In the genomic region with DNA sequence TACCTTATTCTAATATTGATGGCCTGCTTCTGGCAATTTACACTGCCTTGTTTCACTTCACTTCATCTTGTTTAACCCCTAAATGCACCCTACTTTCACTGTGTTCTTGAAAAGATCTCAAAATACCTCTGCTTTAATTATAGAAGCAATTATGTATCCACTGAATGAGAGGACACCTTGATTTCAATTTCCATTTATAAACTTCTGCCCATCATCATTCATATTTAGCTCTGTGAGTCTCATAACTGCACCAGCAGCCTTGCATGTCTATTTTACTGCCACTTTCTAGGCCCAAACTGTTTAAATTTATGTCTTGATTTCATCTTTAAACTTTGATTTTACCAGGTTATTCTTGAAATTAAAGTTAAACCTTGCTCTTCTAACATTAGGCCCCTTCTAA, we compare ENCODE assay signal across 11 cellular contexts. TPM values are rescaled to one million over a fixed set of nuclear protein-coding genes. Genes with fewer than 3 reads are reported as not detected.
A peak's percentile ranks its signal among the peaks of the same experiment; 100 is the strongest.
DNase-seq lines count a peak whose midpoint lies in the region; ATAC-seq and TF ChIP-seq lines count a peak whose summit lies in the region.
"Had no signal": no experiment of that assay in that cellular context is flagged by ENCODE, and none has a peak within 500 bp of the region (broad histone marks: within the 10 kb centered on the region; RNA-seq: fewer than 3 reads in every experiment).

No MANE protein-coding gene starts in this region.

- H3K4me2 ChIP-seq in MM.1S (ENCODE audit: low read depth, low read length): peak overlapping the region; percentile 52; the same call in 1 of the 2 replicates

- no peak for ATAC-seq in gastroesophageal sphincter

- no peaks in the 10 kb centered on the region for H3K79me2 ChIP-seq in MM.1S (ENCODE audit: low read length)

- H3K27ac Mint-ChIP-seq in Caco-2 (ENCODE audit: unreplicated experiment) (peak overlapping the region; percentile 72), nephron progenitor cell (peak overlapping the region; percentile 18)

- CTCF ChIA-PET in Caco-2 (lab: Charles Lee): interaction anchor here (1.1 kb wide), 1 partner anchor 24 kb away, joined by 3 read pairs; no protein-coding TSS in a partner anchor

- H3K9me3 ChIP-seq in Caco-2 (no peaks in the 10 kb centered on the region), MM.1S (replicated peaks; ENCODE audit: insufficient read depth, low read length) (no peaks in the 10 kb centered on the region), duodenal mucosa (ENCODE audit: control insufficient read depth in 1 of 2, low read length in 2 of 2) (no peaks in the 10 kb centered on the region), gastroesophageal sphincter (no peaks in the 10 kb centered on the region)
- H3K9me3 ChIP-seq: upper lobe of left lung had no signal

- no peaks in the 10 kb centered on the region for H3K9me2 ChIP-seq in MM.1S (replicated peaks; ENCODE audit: insufficient read depth, low read length)

- DNase-seq in Caco-2 (no peak), MM.1S (no peak), nephron progenitor cell (no peak), SKM-1 (lab: John Stamatoyannopoulos, UW; ENCODE audit: unreplicated experiment) (no peak), NCI-H128 (lab: John Stamatoyannopoulos, UW; ENCODE audit: unreplicated experiment) (no peak), HT-29 (ENCODE audit: low spot score) (no peak)

- H3K27me3 Mint-ChIP-seq in Caco-2 (ENCODE audit: insufficient read depth, unreplicated experiment) (no peaks in the 10 kb centered on the region), nephron progenitor cell (ENCODE audit: low read depth, poor library complexity) (no peaks in the 10 kb centered on the region)

- no peak for TF ChIP-seq POLR2A in gastroesophageal sphincter (IDR thresholded peaks at IDR 0.05)

- H3K9ac ChIP-seq in MM.1S (ENCODE audit: low read length) (no peak overlapping the region), duodenal mucosa (ENCODE audit: low read depth in 1 of 2, low read length in 2 of 2) (no peak overlapping the region)
- H3K9ac ChIP-seq: parathyroid adenoma had no signal

- H3K4me1 Mint-ChIP-seq in Caco-2 (ENCODE audit: low read depth, unreplicated experiment) (peaks cover 18% of the 10 kb centered on the region), nephron progenitor cell (peaks cover 22% of the 10 kb centered on the region)

- no peak for TF ChIP-seq EP300 in gastroesophageal sphincter (IDR thresholded peaks at IDR 0.05)

- H3K4me3 Mint-ChIP-seq in Caco-2 (ENCODE audit: unreplicated experiment) (peak overlapping the region; percentile 58), nephron progenitor cell (no peak overlapping the region)

- H3K4me1 ChIP-seq in Caco-2: peaks cover 25% of the 10 kb centered on the region
- peaks cover 15% of the 10 kb centered on the region for H3K4me1 ChIP-seq in MM.1S (ENCODE audit: low read length)
- peaks cover 15 to 26% of the 10 kb centered on the region in 2 donors for H3K4me1 ChIP-seq in duodenal mucosa (ENCODE audit: control insufficient read depth in 1 of 2, insufficient read depth in 2 of 2, low read length in 2 of 2)
- H3K4me1 ChIP-seq in gastroesophageal sphincter: peaks cover 0 to 18% (median 0%) of the 10 kb centered on the region in 3 donors

- intact Hi-C loops in Caco-2 (cut with micrococcal nuclease; ENCODE audit: unreplicated experiment): no loop called here

- no TSS peak for BruUV-seq in Caco-2 (replicated peaks; lab: Mats Ljungman, UMichigan)

- peak overlapping the region; percentile 38; the same call in 1 of the 2 replicates for H3K27ac ChIP-seq in MM.1S (ENCODE audit: low read length)
- no peak overlapping the region for H3K27ac ChIP-seq in duodenal mucosa (ENCODE audit: low read depth, low read length)
- peak overlapping the region in 1 of 4 donors; percentile 3 for H3K27ac ChIP-seq in gastroesophageal sphincter
- H3K27ac ChIP-seq: parathyroid adenoma, RWPE1 had no signal

- H2AFZ ChIP-seq in MM.1S (ENCODE audit: low read length): no peak overlapping the region
- H2AFZ ChIP-seq: parathyroid adenoma had no signal

- POLR2A ChIA-PET in Caco-2 (lab: Charles Lee): interaction anchor here (0.7 to 1.5 kb wide), 3 partner anchors 22 to 125 kb away, joined by 3 to 5 read pairs (median 4); a partner anchor contains a TSS

- H3K27me3 ChIP-seq in Caco-2 (replicated peaks; ENCODE audit: control insufficient read depth, insufficient read depth, low read length) (no peaks in the 10 kb centered on the region), MM.1S (replicated peaks; ENCODE audit: insufficient read depth, low read length) (no peaks in the 10 kb centered on the region), duodenal mucosa (ENCODE audit: control insufficient read depth in 1 of 2, insufficient read depth in 2 of 2, low read length in 2 of 2) (no peaks in the 10 kb centered on the region), gastroesophageal sphincter (no peaks in the 10 kb centered on the region)
- H3K27me3 ChIP-seq: upper lobe of left lung had no signal

- H3K9me3 Mint-ChIP-seq in Caco-2 (ENCODE audit: unreplicated experiment) (no peaks in the 10 kb centered on the region), nephron progenitor cell (no peaks in the 10 kb centered on the region)

- H3F3A ChIP-seq in MM.1S (ENCODE audit: insufficient read depth, low read length): peaks cover 14% of the 10 kb centered on the region; the same call in 1 of the 2 replicates

- H3K36me3 ChIP-seq in Caco-2 (ENCODE audit: control insufficient read depth, insufficient read depth, low read length): peaks cover 2% of the 10 kb centered on the region
- no peaks in the 10 kb centered on the region for H3K36me3 ChIP-seq in MM.1S (replicated peaks; ENCODE audit: insufficient read depth, low read length)
- H3K36me3 ChIP-seq in duodenal mucosa (ENCODE audit: control insufficient read depth in 1 of 2, insufficient read depth in 2 of 2, low read length in 2 of 2): peaks cover 6 to 7% of the 10 kb centered on the region in 2 donors
- H3K36me3 ChIP-seq in gastroesophageal sphincter: peaks cover 0 to 2% of the 10 kb centered on the region in 2 donors

- H4K20me1 ChIP-seq in MM.1S (ENCODE audit: insufficient read depth, low read length): no peaks in the 10 kb centered on the region

- peaks cover 58% of the 10 kb centered on the region for H3K36me3 Mint-ChIP-seq in Caco-2 (ENCODE audit: insufficient read depth, unreplicated experiment)
- peaks cover 43% of the 10 kb centered on the region for H3K36me3 Mint-ChIP-seq in nephron progenitor cell (ENCODE audit: low read depth)

- H3K4me3 ChIP-seq in Caco-2 (ENCODE audit: low read depth, low read length) (no peak overlapping the region), MM.1S (ENCODE audit: low read length) (no peak overlapping the region), duodenal mucosa (ENCODE audit: low read depth in 1 of 2, low read length in 2 of 2) (peak overlapping the region; percentile 1 to 27), gastroesophageal sphincter (no peak overlapping the region)
- H3K4me3 ChIP-seq: upper lobe of left lung had no signal

- TF ChIP-seq CTCF in Caco-2 (IDR thresholded peaks at IDR 0.05; ENCODE audit: insufficient read depth in 1 of 2, low read depth in 1 of 2, low read length in 1 of 2, severe bottlenecking in 1 of 2, unreplicated experiment in 1 of 2) (no peak), MM.1S (IDR thresholded peaks at IDR 0.05; ENCODE audit: low read length) (no peak), nephron progenitor cell (IDR thresholded peaks at IDR 0.05) (no peak), gastroesophageal sphincter (IDR thresholded peaks at IDR 0.05) (no peak)

RNA-seq across cellular contexts. Expression of a gene that starts 7.1 kb away (rescaled TPM):
- total RNA-seq in Caco-2 (2022) (11.4 and 11.5 TPM in 2 replicates), gastroesophageal sphincter (10 to 100 TPM in 1 of 4 donors, 1 to 10 TPM in 3; 6.8 to 10.4 (median 9.0) TPM)
- 23.0 and 24.9 TPM in 2 replicates for total RNA-seq in HT-29 (2014; rRNA removed; shearing (Covaris generic))

RNA-seq across cellular contexts. Expression of a gene that starts 21.6 kb away (rescaled TPM):
- total RNA-seq in Caco-2 (2022): 42.1 and 47.5 TPM in 2 replicates
- 10 to 100 TPM; 17.4 to 29.8 (median 23.0) TPM for total RNA-seq in gastroesophageal sphincter
- 35.5 and 36.5 TPM in 2 replicates for total RNA-seq in HT-29 (2014; rRNA removed; shearing (Covaris generic))

RNA-seq across cellular contexts. Expression of a gene that starts 21.7 kb away (rescaled TPM):
- total RNA-seq in Caco-2 (2022) (181 and 191 TPM in 2 replicates), gastroesophageal sphincter (100 to 1,000 TPM; 169 to 352 (median 270) TPM)
- total RNA-seq in HT-29 (2014; rRNA removed; shearing (Covaris generic)): 114 and 130 TPM in 2 replicates

RNA-seq across cellular contexts. Expression of a gene that starts 43.4 kb away (rescaled TPM):
- total RNA-seq in Caco-2 (2022) (32.0 and 34.8 TPM in 2 replicates), gastroesophageal sphincter (10 to 100 TPM in 2 of 4 donors, 1 to 10 TPM in 2; 4.0 to 13.9 (median 9.9) TPM)
- 26.4 and 28.6 TPM in 2 replicates for total RNA-seq in HT-29 (2014; rRNA removed; shearing (Covaris generic))

RNA-seq across cellular contexts. Expression of a gene that starts 45.9 kb away (rescaled TPM):
- total RNA-seq in Caco-2 (2022): 29.7 and 31.4 TPM in 2 replicates
- total RNA-seq in gastroesophageal sphincter: under 1 TPM in 3 of 4 donors, not detected in 1; 0.79 to 0.94 (median 0.93) TPM
- total RNA-seq in HT-29 (2014; rRNA removed; shearing (Covaris generic)): 10.3 and 14.8 TPM in 2 replicates

Comparison
In these comparisons a context has a peak if more than half of its experiments do, and no peak if none do; other contexts are left out.
1. H3K4me3 ChIP-seq: peak in duodenal mucosa (2 of 2); none in Caco-2 (single experiment), MM.1S (single experiment) and gastroesophageal sphincter (0 of 2).